9 cellular contexts compared by ENCODE assay signal in genomic region chr4:158782539-158783360, GRCh38. TPM values are rescaled to one million over a fixed set of nuclear protein-coding genes. Genes with fewer than 3 reads are reported as not detected.
DNase-seq lines count a peak whose midpoint lies in the region; ATAC-seq, FAIRE-seq and TF ChIP-seq lines count a peak whose summit lies in the region.
"Had no signal": no experiment of that assay in that cellular context is flagged by ENCODE, and none has a peak within 500 bp of the region (broad histone marks: within the 10 kb centered on the region; RNA-seq: fewer than 3 reads in every experiment).

No MANE protein-coding gene starts in this region.

- 39% methylated on average over 4 of the region's 4 CpGs for WGBS in A549 (ENCODE audit: missing lambda C conversion rate)
- 85% methylated on average over 4 of the region's 4 CpGs for WGBS in SK-N-SH (ENCODE audit: low lambda C conversion rate)

- no peak for TF ChIP-seq POLR2A in A549 (IDR thresholded peaks at IDR 0.05; ENCODE audit: low read length)

- peaks cover 84% of the 10 kb centered on the region for H3K79me2 ChIP-seq in SK-N-SH (ENCODE audit: insufficient read depth)

- H3K36me3 ChIP-seq in SK-N-SH (replicated peaks in 1 of 2; ENCODE audit: control insufficient read depth in 1 of 2, insufficient read depth in 2 of 2, low read length in 1 of 2) (no peaks in the 10 kb centered on the region), kidney (ENCODE audit: control insufficient read depth in 1 of 2, insufficient read depth in 2 of 2, low read length in 2 of 2) (no peaks in the 10 kb centered on the region)

- intact Hi-C loops in kidney (cut with DNase I): no loop called here

- TF ChIP-seq RAD21 in A549 (conservative IDR thresholded peaks at IDR 0.05 in 1 of 2, IDR thresholded peaks at IDR 0.05 in 1 of 2) (no peak), SK-N-SH (IDR thresholded peaks at IDR 0.05; ENCODE audit: low read length) (no peak)

- CTCF ChIA-PET in A549 (lab: Yijun Ruan, JAX) (interaction anchor here (1.0 kb wide), 1 partner anchor 67 kb away, joined by 4 read pairs; no protein-coding TSS in a partner anchor), SK-N-SH (lab: Yijun Ruan, JAX) (interaction anchor here (0.6 to 1.6 kb wide), 5 partner anchors 14 to 74 kb away, joined by 3 to 4 read pairs (median 3); partner anchors contain the start of gene FNIP2)

- TF ChIP-seq CTCF in A549 (IDR thresholded peaks at IDR 0.05) (no peak), SK-N-SH (IDR thresholded peaks at IDR 0.05) (no peak), kidney (IDR thresholded peaks at IDR 0.05; ENCODE audit: borderline replicate concordance, extremely low read depth, insufficient read depth) (no peak)

- peaks cover 42% of the 10 kb centered on the region for H3K4me1 ChIP-seq in A549
- H3K4me1 ChIP-seq in SK-N-SH (ENCODE audit: control insufficient read depth in 1 of 2, insufficient read depth in 2 of 2, low read depth in 1 of 2, low read length in 1 of 2): peaks cover 17 to 33% of the 10 kb centered on the region in 2 experiments
- peaks cover 22 to 47% of the 10 kb centered on the region in 2 donors for H3K4me1 ChIP-seq in kidney (ENCODE audit: control insufficient read depth in 1 of 2, insufficient read depth in 1 of 2, low read depth in 1 of 2, low read length in 2 of 2)

- FAIRE-seq in A549 (lab: Jason Lieb, UNC) (no peak), kidney (lab: Jason Lieb, UNC) (no peak)

- H3F3A ChIP-seq in SK-N-SH (replicated peaks; ENCODE audit: insufficient read depth): peaks cover 15% of the 10 kb centered on the region

- H3K9ac ChIP-seq in SK-N-SH (peak overlapping the region; percentile 15; the same call in 1 of the 2 replicates), kidney (ENCODE audit: low read length in 2 of 2) (no peak overlapping the region)

- no peaks in the 10 kb centered on the region for H3K9me3 ChIP-seq in A549
- no peaks in the 10 kb centered on the region for H3K9me3 ChIP-seq in SK-N-SH
- no peaks in the 10 kb centered on the region for H3K9me3 ChIP-seq in kidney (ENCODE audit: control insufficient read depth in 1 of 2, low read length in 2 of 2)

- ATAC-seq in A549 (peak in 1 of 2 experiments; percentile 40; a peak in 1 of 6 replicates), GM21619 (IDR thresholded peaks at IDR 0.05; ENCODE audit: unreplicated experiment) (peak; percentile 52), HG02884 (IDR thresholded peaks at IDR 0.05; ENCODE audit: unreplicated experiment) (no peak)

- no peak for TF ChIP-seq EP300 in A549 (IDR thresholded peaks at IDR 0.05)
- no peak for TF ChIP-seq EP300 in SK-N-SH (IDR thresholded peaks at IDR 0.05; ENCODE audit: borderline replicate concordance in 1 of 2, low read depth in 1 of 2, low read length in 1 of 2)

- POLR2A ChIA-PET in A549 (lab: Yijun Ruan, JAX) (no interaction called here), SK-N-SH (lab: Yijun Ruan, JAX) (interaction anchor here (0.6 kb wide), 1 partner anchor 34 kb away, joined by 3 read pairs; no protein-coding TSS in a partner anchor)

- H3K27me3 ChIP-seq in SK-N-SH (ENCODE audit: insufficient read depth): no peaks in the 10 kb centered on the region

- H3K9me2 ChIP-seq in SK-N-SH: no peaks in the 10 kb centered on the region

- H2AFZ ChIP-seq in SK-N-SH (ENCODE audit: low read depth): no peak overlapping the region

- no peaks in the 10 kb centered on the region for H4K20me1 ChIP-seq in SK-N-SH (ENCODE audit: insufficient read depth)

- H3K4me2 ChIP-seq in A549: peak overlapping the region; percentile 51
- peak overlapping the region; percentile 21 for H3K4me2 ChIP-seq in SK-N-SH

- H3K4me3 ChIP-seq in A549 (no peak overlapping the region), SK-N-SH (ENCODE audit: low read depth in 2 of 2, low read length in 1 of 2) (no peak overlapping the region), kidney (ENCODE audit: low read length in 2 of 2) (peak overlapping the region in 1 of 2 donors; percentile 5)

- no peak for DNase-seq in A549 (ENCODE audit: low read depth in 1 of 2, low spot score in 1 of 2)
- DNase-seq in SK-N-SH: no peak
- DNase-seq in kidney: no peak
- DNase-seq in dermis blood vessel endothelial cell: no peak
- no peak for DNase-seq in NCI-H2081 treated with DMSO at 0.1 percent for 48 hours (lab: John Stamatoyannopoulos, UW)
- DNase-seq in stimulated activated CD4-positive, alpha-beta T cell treated with anti-CD3 and anti-CD28 coated beads, Interleukin-15, amount 100 ng/mL, for 24 hours: no peak
- DNase-seq: head of caudate nucleus had no signal

- H3K27ac ChIP-seq in A549: no peak overlapping the region
- H3K27ac ChIP-seq in SK-N-SH (ENCODE audit: low read depth in 2 of 2, low read length in 1 of 2): peak overlapping the region in 1 of 2 experiments; percentile 48; a peak in 2 of 4 replicates
- peak overlapping the region; percentile 10 to 38 for H3K27ac ChIP-seq in kidney (ENCODE audit: low read depth in 2 of 2, low read length in 2 of 2)

TF ChIP-seq in A549, 52 proteins besides CTCF, POLR2A, EP300 and RAD21:
- TF ChIP-seq CBX2 (IDR thresholded peaks at IDR 0.05; ENCODE audit: borderline replicate concordance, low read depth): no peak
TF ChIP-seq in A549: peak in this region for 0.

TF ChIP-seq in SK-N-SH, 30 proteins besides CTCF, POLR2A, EP300 and RAD21:
- TF ChIP-seq EZH2phosphoT487 (IDR thresholded peaks at IDR 0.05; ENCODE audit: borderline replicate concordance, low read depth) (no peak), GATA2 (CRISPR knock-in tag; IDR thresholded peaks at IDR 0.05) (0 out of 2 replicates have a peak, but pooled peaks have one; percentile 27), RFX5 (IDR thresholded peaks at IDR 0.05; ENCODE audit: low read length) (no peak), ELF1 (IDR thresholded peaks at IDR 0.05) (no peak), NRF1 (IDR thresholded peaks at IDR 0.05; ENCODE audit: low read depth, low read length) (no peak)

RNA-seq across cellular contexts. Expression of gene FNIP2, which starts 13.9 kb away (rescaled TPM):
- polyA plus RNA-seq in A549 (2011; rRNA removed): 2.5 and 4.6 TPM in 2 replicates
- polyA plus RNA-seq in A549 (2012; cell fraction: cytosol; rRNA removed): 0.75 and 0.96 TPM in 2 replicates
- 0.58 and 0.69 TPM in 2 replicates for polyA plus RNA-seq in A549 (2012; cell fraction: nucleus; rRNA removed)
- 1.8 to 2.3 TPM (median 2.0 TPM) in 3 replicates for polyA plus RNA-seq in A549 (2017; fragmentation: RNase III; extraction: RNeasy Plus Mini Kit Qiagen cat#74134 plus additional on column Dnase treatment)
- 6.0 and 9.5 TPM in 2 replicates for polyA minus RNA-seq in A549 (2011; rRNA and poly(A)+ RNA removed)
- 0.97 and 1.6 TPM in 2 replicates for polyA plus RNA-seq in SK-N-SH (2012; rRNA removed)
- 1.2 and 1.8 TPM in 2 replicates for polyA plus RNA-seq in SK-N-SH (2012; cell fraction: cytosol; rRNA removed)
- 1.5 and 2.4 TPM in 2 replicates for polyA plus RNA-seq in SK-N-SH (2012; cell fraction: nucleus; rRNA removed)
- 65.1 TPM for total RNA-seq in kidney
- polyA plus RNA-seq in kidney (ENCODE audit: insufficient read depth, low read depth, low replicate concordance): 13.2 TPM
- total RNA-seq in dermis blood vessel endothelial cell: 59.6 and 62.3 TPM in 2 replicates

RNA-seq across cellular contexts. Expression of gene PPID, which starts 59.6 kb away (rescaled TPM):
- 30.7 and 31.6 TPM in 2 replicates for polyA plus RNA-seq in A549 (2011; rRNA removed)
- 23.7 and 26.6 TPM in 2 replicates for polyA plus RNA-seq in A549 (2012; cell fraction: cytosol; rRNA removed)
- 9.0 and 14.4 TPM in 2 replicates for polyA plus RNA-seq in A549 (2012; cell fraction: nucleus; rRNA removed)
- polyA plus RNA-seq in A549 (2017; fragmentation: RNase III; extraction: RNeasy Plus Mini Kit Qiagen cat#74134 plus additional on column Dnase treatment): 43.3 to 52.1 TPM (median 44.1 TPM) in 3 replicates
- 7.1 and 7.4 TPM in 2 replicates for polyA minus RNA-seq in A549 (2011; rRNA and poly(A)+ RNA removed)
- 13.2 and 20.2 TPM in 2 replicates for polyA plus RNA-seq in SK-N-SH (2012; rRNA removed)
- 27.0 and 33.1 TPM in 2 replicates for polyA plus RNA-seq in SK-N-SH (2012; cell fraction: cytosol; rRNA removed)
- 10.9 and 15.9 TPM in 2 replicates for polyA plus RNA-seq in SK-N-SH (2012; cell fraction: nucleus; rRNA removed)
- total RNA-seq in kidney: 15.7 TPM
- 41.9 TPM for polyA plus RNA-seq in kidney (ENCODE audit: insufficient read depth, low read depth, low replicate concordance)
- total RNA-seq in dermis blood vessel endothelial cell: 26.4 and 35.1 TPM in 2 replicates

Comparison
In these comparisons a context has a peak if more than half of its experiments do, and no peak if none do; other contexts are left out.
1. H3K27ac ChIP-seq: peak in kidney (2 of 2); none in A549 (0 of 2).